ENCODE assay signal across 8 cellular contexts in the genomic region with DNA sequence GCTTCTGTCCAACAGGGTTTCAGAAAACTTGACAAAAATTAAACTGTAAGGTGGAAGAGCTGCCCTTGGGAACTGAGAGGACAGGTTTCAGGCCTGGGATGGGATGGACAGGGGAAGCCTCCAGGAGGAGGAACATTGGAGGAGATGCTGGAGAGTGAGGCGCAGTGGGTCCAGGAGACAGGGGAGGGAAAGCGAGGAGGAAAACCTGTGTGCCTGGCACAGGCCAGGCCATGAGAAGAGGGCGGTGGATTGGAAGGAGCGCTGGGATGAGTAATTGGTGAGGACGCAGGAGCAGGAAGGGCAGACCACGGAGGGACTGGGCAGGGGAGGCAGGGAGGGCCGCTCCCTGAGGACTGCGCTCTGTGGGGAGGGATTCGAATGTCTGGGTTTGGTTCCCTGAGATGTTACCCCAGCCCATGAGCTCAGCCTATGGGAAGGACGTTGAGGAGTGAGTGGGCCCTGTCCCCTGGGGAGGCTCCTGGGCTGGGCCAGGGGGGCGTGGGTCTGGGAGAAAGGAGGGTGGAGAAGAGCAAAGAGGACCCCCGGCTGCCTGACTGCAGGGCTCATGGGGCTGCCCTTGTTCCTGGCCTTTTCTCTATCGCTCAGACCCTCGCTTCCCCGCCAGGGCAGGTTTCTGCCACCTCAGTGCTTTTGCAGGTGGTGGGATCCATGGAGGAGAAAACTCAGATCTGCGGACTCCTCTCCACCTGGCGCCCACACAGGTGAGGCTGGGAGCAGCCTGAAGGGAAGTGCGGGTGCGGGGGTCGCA.
DNase-seq lines count a peak whose midpoint lies in the region; ATAC-seq and TF ChIP-seq lines count a peak whose summit lies in the region.
"Not testable (repeated sequence)": the region's sequence is repeated elsewhere in the genome, so short reads cannot be mapped to it uniquely, and the experiment has no call there.

No MANE protein-coding gene starts in this region.

- H3K4me1 ChIP-seq in GM23338 (ENCODE audit: insufficient read depth); NT2/D1 (ENCODE audit: insufficient read depth, insufficient read length); endodermal cell (ENCODE audit: control insufficient read depth, insufficient read depth, low read length); iPS-15b (ENCODE audit: control insufficient read depth, insufficient read depth, low read length); upper lobe of right lung: not testable (repeated sequence)

- peak overlapping the region; percentile 73 for H3K4me2 ChIP-seq in GM23338

- not testable (repeated sequence) for H3K36me3 ChIP-seq in GM23338 (ENCODE audit: insufficient read depth); NT2/D1 (ENCODE audit: insufficient read depth, insufficient read length, low read length); endodermal cell (ENCODE audit: control insufficient read depth, insufficient read depth, low read length); iPS-15b (ENCODE audit: control insufficient read depth, insufficient read depth, low read length); upper lobe of right lung

- not testable (repeated sequence) for H3K36me3 Mint-ChIP-seq in GM23338 (ENCODE audit: low read depth); endodermal cell (ENCODE audit: low read depth); natural killer cell treated with Interleukin-12 subunit alpha and Interleukin-12 subunit beta and Interleukin-15 and Interleukin-18, amount 100 ng/mL, for 72 hours; progenitor cell of endocrine pancreas (ENCODE audit: insufficient read depth)

- H3F3A ChIP-seq in GM23338 (replicated peaks; ENCODE audit: low read depth): not testable (repeated sequence)

- H3K4me3 ChIP-seq in GM23338: peak overlapping the region; percentile 55
- H3K4me3 ChIP-seq in NT2/D1 (ENCODE audit: insufficient read length, low read depth): peak overlapping the region; percentile 15
- H3K4me3 ChIP-seq in endodermal cell (ENCODE audit: low read length); upper lobe of right lung: not testable (repeated sequence)
- H3K4me3 ChIP-seq in iPS-15b (ENCODE audit: low read depth, low read length): peak overlapping the region; percentile 64

- intact Hi-C loops in upper lobe of right lung (cut with DNase I): not testable (repeated sequence)

- not testable (repeated sequence) for H3K27me3 Mint-ChIP-seq in GM23338 (ENCODE audit: insufficient read depth, low read depth, poor library complexity); endodermal cell (ENCODE audit: insufficient read depth); natural killer cell treated with Interleukin-12 subunit alpha and Interleukin-12 subunit beta and Interleukin-15 and Interleukin-18, amount 100 ng/mL, for 72 hours; progenitor cell of endocrine pancreas

- peaks cover 51% of the 10 kb centered on the region for H3K9me3 Mint-ChIP-seq in GM23338
- peaks cover 26% of the 10 kb centered on the region for H3K9me3 Mint-ChIP-seq in endodermal cell
- H3K9me3 Mint-ChIP-seq in natural killer cell treated with Interleukin-12 subunit alpha and Interleukin-12 subunit beta and Interleukin-15 and Interleukin-18, amount 100 ng/mL, for 72 hours: peaks cover 13% of the 10 kb centered on the region
- peaks cover 15% of the 10 kb centered on the region for H3K9me3 Mint-ChIP-seq in progenitor cell of endocrine pancreas (ENCODE audit: low read depth)

- DNase-seq in GM23338 (ENCODE audit: low spot score) (peak; percentile 31), endodermal cell (peak; percentile 49), islet precursor cell (peak; percentile 50)
- not testable (repeated sequence) for DNase-seq in NT2/D1 (ENCODE audit: low read depth, low spot score); natural killer cell treated with Interleukin-12 subunit alpha and Interleukin-12 subunit beta and Interleukin-15 and Interleukin-18, amount 100 ng/mL, for 72 hours (ENCODE audit: low spot score); progenitor cell of endocrine pancreas (ENCODE audit: low spot score, unreplicated experiment); upper lobe of right lung

- H3K27me3 ChIP-seq in GM23338 (ENCODE audit: insufficient read depth); NT2/D1 (ENCODE audit: insufficient read depth, insufficient read length); endodermal cell (ENCODE audit: control insufficient read depth, insufficient read depth, low read length, poor library complexity, severe bottlenecking); iPS-15b (ENCODE audit: control insufficient read depth, insufficient read depth, low read length); upper lobe of right lung: not testable (repeated sequence)

- not testable (repeated sequence) for H3K9me2 ChIP-seq in GM23338 (ENCODE audit: insufficient read depth)

- H3K4me3 Mint-ChIP-seq in GM23338 (peak overlapping the region; percentile 66), endodermal cell (peak overlapping the region; percentile 60), progenitor cell of endocrine pancreas (ENCODE audit: low read depth) (peak overlapping the region; percentile 73)
- not testable (repeated sequence) for H3K4me3 Mint-ChIP-seq in natural killer cell treated with Interleukin-12 subunit alpha and Interleukin-12 subunit beta and Interleukin-15 and Interleukin-18, amount 100 ng/mL, for 72 hours

- ATAC-seq in GM23338 (peak; percentile 71), upper lobe of right lung (peak; percentile 33)
- ATAC-seq in natural killer cell treated with Interleukin-12 subunit alpha and Interleukin-12 subunit beta and Interleukin-15 and Interleukin-18, amount 100 ng/mL, for 72 hours: peak; percentile 20 to 27

- H4K20me1 ChIP-seq in GM23338 (replicated peaks; ENCODE audit: insufficient read depth): not testable (repeated sequence)

- not testable (repeated sequence) for TF ChIP-seq CTCF in GM23338 (conservative IDR thresholded peaks at IDR 0.05; ENCODE audit: low read depth in 2 of 2); endodermal cell (conservative IDR thresholded peaks at IDR 0.05); progenitor cell of endocrine pancreas (IDR thresholded peaks at IDR 0.05; ENCODE audit: unreplicated experiment); upper lobe of right lung (IDR thresholded peaks at IDR 0.05)

- not testable (repeated sequence) for H3K27ac ChIP-seq in GM23338 (ENCODE audit: low read depth); endodermal cell (ENCODE audit: low read depth, low read length); upper lobe of right lung

- H3K9me3 ChIP-seq in NT2/D1 (ENCODE audit: insufficient read depth, low read length); endodermal cell (ENCODE audit: control insufficient read depth, low read length); iPS-15b (ENCODE audit: control insufficient read depth, insufficient read depth, low read length); upper lobe of right lung: not testable (repeated sequence)

- H3K27ac Mint-ChIP-seq in GM23338; endodermal cell; natural killer cell treated with Interleukin-12 subunit alpha and Interleukin-12 subunit beta and Interleukin-15 and Interleukin-18, amount 100 ng/mL, for 72 hours; progenitor cell of endocrine pancreas: not testable (repeated sequence)

- WGBS in endodermal cell (ENCODE audit: insufficient coverage in 1 of 2, insufficient read length in 1 of 2), 2 experiments: 79% methylated on average over 17 of the region's 20 CpGs; no CpG with 5 or more reads in 1 of the 2 experiments

- not testable (repeated sequence) for H2AFZ ChIP-seq in GM23338

- not testable (repeated sequence) for H3K9ac ChIP-seq in NT2/D1 (ENCODE audit: insufficient read length, low read depth); endodermal cell (ENCODE audit: extremely low read depth, low read length, poor library complexity, severe bottlenecking); iPS-15b (ENCODE audit: low read depth, low read length)

- H3K4me1 Mint-ChIP-seq in GM23338; endodermal cell; natural killer cell treated with Interleukin-12 subunit alpha and Interleukin-12 subunit beta and Interleukin-15 and Interleukin-18, amount 100 ng/mL, for 72 hours (ENCODE audit: low read depth in 2 of 2); progenitor cell of endocrine pancreas (ENCODE audit: low read depth): not testable (repeated sequence)

- not testable (repeated sequence) for H3K79me2 ChIP-seq in GM23338 (replicated peaks; ENCODE audit: insufficient read depth)
